8 cellular contexts compared by ENCODE assay signal in genomic region chr18:34976899-34977786, GRCh38.
A peak's percentile ranks its signal among the peaks of the same experiment; 100 is the strongest.
DNase-seq lines count a peak whose midpoint lies in the region; ATAC-seq lines count a peak whose summit lies in the region.

No MANE protein-coding gene starts in this region.

- in situ Hi-C loops in ACHN (cut with HindIII; ENCODE audit: low pct_ligation_motif_present, low pct_unique_long_range_greater_than_20kb, low sequenced_read_pairs): no loop called here

- ATAC-seq in GM19035 (IDR thresholded peaks at IDR 0.05; ENCODE audit: unreplicated experiment) (peak; percentile 78), HG03342 (IDR thresholded peaks at IDR 0.05; ENCODE audit: unreplicated experiment) (peak; percentile 68)

- DNase-seq in ACHN (peak; percentile 48), NCI-H526 treated with DMSO at 0.1 percent for 48 hours (lab: John Stamatoyannopoulos, UW) (peak; percentile 4), mesenteric fat pad (ENCODE audit: low spot score) (peak; percentile 92)
- peak; percentile 65 to 70 for DNase-seq in activated CD8-positive, alpha-beta memory T cell treated with anti-CD3 and anti-CD28 coated beads for 1 hour (ENCODE audit: extremely low read depth in 1 of 2, low read depth in 1 of 2)
- DNase-seq in effector CD8-positive, alpha-beta T cell (lab: John Stamatoyannopoulos, UW): peak; percentile 68
- peak; percentile 65 for DNase-seq in stimulated activated CD8-positive, alpha-beta memory T cell treated with anti-CD3 and anti-CD28 coated beads, Interleukin-15, amount 100 ng/mL, for 1 hour (ENCODE audit: low read depth)

Comparison
In these comparisons a context has a peak if more than half of its experiments do, and no peak if none do; other contexts are left out.
1. Peak in every context shown above with its lines: DNase-seq and ATAC-seq.
2. DNase-seq: peak in every context shown above with its lines; median percentile 92 in mesenteric fat pad; 68 in effector CD8-positive, alpha-beta T cell; 68 in activated CD8-positive, alpha-beta memory T cell treated with anti-CD3 and anti-CD28 coated beads for 1 hour; 65 in stimulated activated CD8-positive, alpha-beta memory T cell treated with anti-CD3 and anti-CD28 coated beads, Interleukin-15, amount 100 ng/mL, for 1 hour; 48 in ACHN; 4 in NCI-H526 treated with DMSO at 0.1 percent for 48 hours.